In the genomic region with DNA sequence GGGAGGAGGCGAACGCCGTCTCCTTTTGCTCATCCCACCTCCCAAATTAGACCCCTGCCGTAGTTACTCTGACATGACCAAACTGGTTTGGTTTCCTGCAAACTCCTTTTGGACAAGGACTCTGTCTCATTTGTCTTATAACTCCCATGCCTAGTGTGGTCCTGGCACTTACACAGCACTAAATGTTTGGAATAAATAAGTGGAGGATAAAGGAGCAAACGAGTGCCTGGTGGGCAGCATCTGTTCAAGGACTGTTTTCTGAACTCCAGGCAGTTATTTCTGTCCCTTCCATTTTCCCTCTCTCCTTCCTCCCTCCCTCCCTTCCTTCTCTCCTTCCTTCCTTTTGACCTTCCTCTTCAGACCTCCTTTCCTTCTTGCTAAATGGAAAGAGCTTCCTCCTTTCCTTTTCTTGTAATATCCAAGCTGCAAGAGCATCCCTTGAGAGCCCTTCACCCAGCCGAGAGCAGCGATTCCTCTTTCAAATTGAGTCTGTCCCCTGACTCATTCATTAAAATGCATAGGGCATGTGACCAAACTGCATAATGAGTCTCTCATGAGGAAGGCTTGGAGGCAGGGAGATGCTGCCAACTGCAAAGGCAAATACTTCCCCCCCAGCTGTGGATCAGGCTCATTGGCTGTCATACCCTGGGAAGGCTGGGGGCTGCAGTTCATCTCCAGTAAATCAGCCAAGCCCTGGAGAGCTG, we compare ENCODE assay signal across 9 cellular contexts. TPM values are rescaled to one million over a fixed set of nuclear protein-coding genes. Genes with fewer than 3 reads are reported as not detected.
DNase-seq lines count a peak whose midpoint lies in the region; ATAC-seq and TF ChIP-seq lines count a peak whose summit lies in the region.
"Had no signal": no experiment of that assay in that cellular context is flagged by ENCODE, and none has a peak within 500 bp of the region (broad histone marks: within the 10 kb centered on the region; RNA-seq: fewer than 3 reads in every experiment).

No MANE protein-coding gene starts in this region.

- dilution Hi-C loops in mammary epithelial cell (cut with HindIII; ENCODE audit: low sequenced_read_pairs) = no loop called here

- intact Hi-C loops in mammary epithelial cell (cut with micrococcal nuclease) = no loop called here

- peaks cover 38% of the 10 kb centered on the region for H3K4me1 ChIP-seq in mammary epithelial cell (ENCODE audit: insufficient read depth, low read length)

- ATAC-seq in GM18511 (IDR thresholded peaks at IDR 0.05; ENCODE audit: unreplicated experiment) (peak; percentile 69), HG03064 (IDR thresholded peaks at IDR 0.05; ENCODE audit: low read depth, unreplicated experiment) (peak; percentile 56)
- ATAC-seq in stimulated activated naive CD8-positive, alpha-beta T cell treated with anti-CD3 and anti-CD28 coated beads, Interleukin-15, Interleukin-2, amounts not matched to agents 100 U/mL and 50 U/mL, for 24 hours = peak; percentile 64

- H3K27ac ChIP-seq in mammary epithelial cell (ENCODE audit: insufficient read depth, low read depth, low read length) = peak overlapping the region; percentile 16
- H3K27ac ChIP-seq: KMS-11 had no signal

- DNase-seq in AG08396 (ENCODE audit: low spot score) = peak; percentile 57
- peak; percentile 97 for DNase-seq in NCI-H524 treated with DMSO at 0.1 percent for 48 hours (lab: John Stamatoyannopoulos, UW)
- peak; percentile 41 for DNase-seq in mammary epithelial cell
- peak; percentile 7 for DNase-seq in kidney glomerular epithelial cell (lab: John Stamatoyannopoulos, UW)
- DNase-seq in stimulated activated naive CD8-positive, alpha-beta T cell treated with anti-CD3 and anti-CD28 coated beads, Interleukin-15, Interleukin-2, amounts not matched to agents 100 U/mL and 50 U/mL, for 24 hours = peak; percentile 16
- no peak for DNase-seq in stimulated activated CD4-positive, alpha-beta T cell treated with anti-CD3 and anti-CD28 coated beads, Interleukin-2, amount 100 ng/mL, for 48 hours

- WGBS in mammary epithelial cell (ENCODE audit: low coverage, missing lambda C conversion rate) = 13% methylated on average over 7 of the region's 7 CpGs

- BruUV-seq in mammary epithelial cell (replicated peaks; lab: Mats Ljungman, UMichigan) = no TSS peak

- no peak for TF ChIP-seq CTCF in mammary epithelial cell (conservative IDR thresholded peaks at IDR 0.05 in 1 of 2, IDR thresholded peaks at IDR 0.05 in 1 of 2; ENCODE audit: extremely low read depth in 1 of 2, insufficient read depth in 1 of 2, low read depth in 1 of 2, low read length in 2 of 2)

- no peak overlapping the region for H3K9ac ChIP-seq in mammary epithelial cell (ENCODE audit: insufficient read depth, low read length)
- H3K9ac ChIP-seq: KMS-11 had no signal

- no peaks in the 10 kb centered on the region for H3K36me3 ChIP-seq in mammary epithelial cell (ENCODE audit: insufficient read depth, low read length)

- peak overlapping the region; percentile 45 for H3K4me2 ChIP-seq in mammary epithelial cell (ENCODE audit: insufficient read depth, low read depth, low read length)
- H3K4me2 ChIP-seq: KMS-11 had no signal

- peaks cover 49% of the 10 kb centered on the region for H3K79me2 ChIP-seq in mammary epithelial cell (ENCODE audit: insufficient read depth, low read length)

- no peaks in the 10 kb centered on the region for H3K27me3 ChIP-seq in mammary epithelial cell (ENCODE audit: insufficient read depth, low read length)

- in situ Hi-C loops in mammary epithelial cell (cut with MboI; ENCODE audit: low sequenced_read_pairs in 2 of 2) = no loop called here

- no peaks in the 10 kb centered on the region for H3K9me3 ChIP-seq in mammary epithelial cell (replicated peaks; ENCODE audit: insufficient read depth, low read length)

- H4K20me1 ChIP-seq in mammary epithelial cell (ENCODE audit: insufficient read depth, low read length) = no peaks in the 10 kb centered on the region

- H3K4me3 ChIP-seq in mammary epithelial cell (replicated peaks in 1 of 3; ENCODE audit: insufficient read depth in 1 of 3, low read depth in 2 of 3, low read length in 3 of 3) = no peak overlapping the region

- CTCF ChIA-PET in mammary epithelial cell (lab: Charles Lee; ENCODE audit: low non-redundant PET) = no interaction called here

- H2AFZ ChIP-seq in mammary epithelial cell (ENCODE audit: low read depth, low read length) = no peak overlapping the region

RNA-seq across cellular contexts. Expression of a gene that starts 36.9 kb away (rescaled TPM):
- total RNA-seq in mammary epithelial cell = 10 to 100 TPM; 49.2 to 53.2 TPM
- polyA plus RNA-seq in mammary epithelial cell = 16.0 TPM
- 30.2 TPM for polyA minus RNA-seq in mammary epithelial cell

RNA-seq across cellular contexts. Expression of a gene that starts 39.0 kb away (rescaled TPM):
- total RNA-seq in mammary epithelial cell = 1 to 10 TPM in 1 of 2 donors, under 1 TPM in 1; 0.83 to 1.8 TPM
- polyA plus RNA-seq in mammary epithelial cell = 2.4 TPM
- polyA minus RNA-seq in mammary epithelial cell = not detected

Comparison
In these comparisons a context has a peak if more than half of its experiments do, and no peak if none do; other contexts are left out.
1. DNase-seq: peak in AG08396 (single experiment), NCI-H524 treated with DMSO at 0.1 percent for 48 hours (single experiment), mammary epithelial cell (single experiment), kidney glomerular epithelial cell (single experiment) and stimulated activated naive CD8-positive, alpha-beta T cell treated with anti-CD3 and anti-CD28 coated beads, Interleukin-15, Interleukin-2, amounts not matched to agents 100 U/mL and 50 U/mL, for 24 hours (single experiment); none in stimulated activated CD4-positive, alpha-beta T cell treated with anti-CD3 and anti-CD28 coated beads, Interleukin-2, amount 100 ng/mL, for 48 hours (0 of 2).
2. Peak in every context shown above with its lines, with median percentiles within 50 percentile points of each other: ATAC-seq.